8 cellular contexts compared by ENCODE assay signal in genomic region chr11:47186076-47186936, GRCh38. TPM values are rescaled to one million over a fixed set of nuclear protein-coding genes. Genes with fewer than 3 reads are reported as not detected.
DNase-seq lines count a peak whose midpoint lies in the region; ATAC-seq, FAIRE-seq and TF ChIP-seq lines count a peak whose summit lies in the region.

Gene PACSIN3 (minus strand): TSS chr11:47186434. CDS start chr11:47182727, 3,707 bp downstream.

- peak within 1 kb of the TSS; percentile 65 for H2AFZ ChIP-seq in GM12878 (ENCODE audit: control insufficient read depth, low read depth, low read length)
- H2AFZ ChIP-seq in hepatocyte, result peak within 1 kb of the TSS; percentile 96

- CTCF ChIA-PET in GM12878 (lab: Yijun Ruan, JAX), result interaction anchor here (3.1 kb wide), 2 partner anchors 8 to 73 kb away, joined by 15 to 17 read pairs; no protein-coding TSS in a partner anchor

- RAD21 ChIA-PET in GM12878 (lab: Charles Lee; ENCODE audit: unreplicated experiment), result interaction anchor here (0.8 to 1.0 kb wide), 2 partner anchors 27 to 73 kb away, joined by 4 to 5 read pairs; no protein-coding TSS in a partner anchor

- SMC1A ChIA-PET in GM12878 (lab: Charles Lee; ENCODE audit: uncharacterized antibody, unreplicated experiment), result interaction anchor here (1.0 to 2.0 kb wide), 4 partner anchors 20 to 73 kb away, joined by 3 to 10 read pairs (median 4); partner anchors contain the start of gene DDB2

- ATAC-seq in HG02623 (IDR thresholded peaks at IDR 0.05; ENCODE audit: unreplicated experiment) (peak; percentile 51), GM12878 (peak; percentile 77)

- peaks cover 0 to 13% of the 10 kb centered on the region in 2 experiments; a peak in 3 of 4 replicates for H3K27me3 ChIP-seq in GM12878 (replicated peaks in 1 of 2; ENCODE audit: control insufficient read depth in 2 of 2, insufficient read depth in 2 of 2, low read length in 1 of 2)
- H3K27me3 ChIP-seq in hepatocyte, result no peaks in the 10 kb centered on the region

- no peak for TF ChIP-seq EP300 in GM12878 (IDR thresholded peaks at IDR 0.05; ENCODE audit: borderline replicate concordance in 1 of 2, control insufficient read depth in 1 of 2, low read depth in 2 of 2, low read length in 2 of 2)

- WGBS in GM12878 (ENCODE audit: insufficient coverage, insufficient replicate concordance, low lambda C conversion rate, missing lambda C conversion rate), result 2% methylated on average over 58 of the region's 87 CpGs
- WGBS in hepatocyte (ENCODE audit: low lambda C conversion rate, missing lambda C conversion rate), result under 1% methylated on average over 31 of the region's 87 CpGs

- H3K4me1 ChIP-seq in GM12878 (ENCODE audit: control insufficient read depth, insufficient read depth, low read length) (peaks cover 11% of the 10 kb centered on the region), hepatocyte (ENCODE audit: insufficient read depth) (peaks cover 43% of the 10 kb centered on the region)

- intact Hi-C loops in GM12878 (cut with micrococcal nuclease; ENCODE audit: unreplicated experiment), result no loop called here

- no peak for TF ChIP-seq POLR2A in GM12878 (IDR thresholded peaks at IDR 0.05; ENCODE audit: low read depth, low read length)

- H3K36me3 ChIP-seq in GM12878 (ENCODE audit: control insufficient read depth in 2 of 2, insufficient read depth in 2 of 2, low read length in 1 of 2) (no peaks in the 10 kb centered on the region), hepatocyte (replicated peaks; ENCODE audit: insufficient read depth, low read depth) (no peaks in the 10 kb centered on the region)

- H3K79me2 ChIP-seq in GM12878 (ENCODE audit: control insufficient read depth, insufficient read depth, low read length) (no peaks in the 10 kb centered on the region), hepatocyte (peaks cover 43% of the 10 kb centered on the region)

- POLR2A ChIA-PET in GM12878 (lab: Charles Lee), result no interaction called here

- H3K9me3 ChIP-seq in GM12878 (replicated peaks; ENCODE audit: control insufficient read depth, insufficient read depth, low read length) (no peaks in the 10 kb centered on the region), hepatocyte (ENCODE audit: low read depth) (no peaks in the 10 kb centered on the region)

- in situ Hi-C loops in G401 (cut with HindIII; ENCODE audit: low sequenced_read_pairs) (no loop called here), SK-MEL-5 (cut with HindIII; ENCODE audit: low pct_unique_long_range_greater_than_20kb, low sequenced_read_pairs) (no loop called here), GM12878 (cut with MboI) (no loop called here)

- FAIRE-seq in GM12878 (lab: Jason Lieb, UNC), result no peak

- TF ChIP-seq CTCF in GM12878 (IDR thresholded peaks at IDR 0.05 in 2 of 3, conservative IDR thresholded peaks at IDR 0.05 in 1 of 3; ENCODE audit: control insufficient read depth in 2 of 3, extremely low read depth in 1 of 3, insufficient read depth in 1 of 3, low read depth in 3 of 3, low read length in 3 of 3) (no peak), hepatocyte (IDR thresholded peaks at IDR 0.05; ENCODE audit: poor library complexity) (no peak), retinal pigment epithelial cell (conservative IDR thresholded peaks at IDR 0.05; ENCODE audit: low read depth, low read length) (no peak)

- peak; percentile 30 for DNase-seq in G401 (ENCODE audit: low spot score)
- peak; percentile 45 for DNase-seq in SK-MEL-5 (ENCODE audit: low read depth, low spot score)
- no peak for DNase-seq in GM12878 (ENCODE audit: low read depth, low spot score)
- peak; percentile 82 for DNase-seq in hepatocyte (ENCODE audit: low spot score)
- DNase-seq in retinal pigment epithelial cell (ENCODE audit: low read depth), result no peak
- DNase-seq in GF-D8 (lab: John Stamatoyannopoulos, UW), result no peak
- no peak for DNase-seq in amniotic stem cell (lab: John Stamatoyannopoulos, UW)

- H3K4me3 ChIP-seq in GM12878 (peak within 1 kb of the TSS; percentile 61), hepatocyte (peak within 1 kb of the TSS; percentile 97), retinal pigment epithelial cell (ENCODE audit: low read length) (peak within 1 kb of the TSS; percentile 51)

- no peak within 1 kb of the TSS for H3K27ac ChIP-seq in GM12878 (ENCODE audit: control insufficient read depth, insufficient read depth)
- peak within 1 kb of the TSS; percentile 99 for H3K27ac ChIP-seq in hepatocyte

- H3K9me2 ChIP-seq in hepatocyte (replicated peaks; ENCODE audit: insufficient read depth), result no peaks in the 10 kb centered on the region

- TF ChIP-seq RAD21 in GM12878 (IDR thresholded peaks at IDR 0.05; ENCODE audit: insufficient read depth, low read depth, low read length), result no peak

- peak within 1 kb of the TSS; percentile 22 for H3K9ac ChIP-seq in GM12878 (ENCODE audit: control insufficient read depth, insufficient read depth, low read length)

- H4K20me1 ChIP-seq in GM12878 (ENCODE audit: control insufficient read depth, insufficient read depth) (no peaks in the 10 kb centered on the region), hepatocyte (ENCODE audit: insufficient read depth, poor library complexity, severe bottlenecking) (no peaks in the 10 kb centered on the region)

- no TSS peak for BruUV-seq in GM12878 (replicated peaks; lab: Mats Ljungman, UMichigan)

- H3K4me2 ChIP-seq in GM12878 (ENCODE audit: control insufficient read depth, insufficient read depth) (peak within 1 kb of the TSS; percentile 94), hepatocyte (peak within 1 kb of the TSS; percentile 96)

TF ChIP-seq in GM12878, 131 proteins besides CTCF, POLR2A, EP300 and RAD21:
- TF ChIP-seq TCF7 (IDR thresholded peaks at IDR 0.05; ENCODE audit: borderline replicate concordance) (no peak), SMAD5 (IDR thresholded peaks at IDR 0.05; ENCODE audit: low read depth) (no peak), LARP7 (IDR thresholded peaks at IDR 0.05) (peak; percentile 59; the same call in 1 of the 2 replicates), ZNF207 (IDR thresholded peaks at IDR 0.05; ENCODE audit: borderline replicate concordance) (no peak), ZNF274 (IDR thresholded peaks at IDR 0.05; ENCODE audit: insufficient read depth, insufficient read length) (no peak), GATAD2B (conservative IDR thresholded peaks at IDR 0.05; ENCODE audit: low read depth) (peak; percentile 44), CEBPB (IDR thresholded peaks at IDR 0.05; ENCODE audit: borderline replicate concordance in 1 of 2, low read depth in 2 of 2, low read length in 2 of 2) (no peak), TARDBP (IDR thresholded peaks at IDR 0.05; ENCODE audit: borderline replicate concordance) (no peak), CHD1 (IDR thresholded peaks at IDR 0.05; ENCODE audit: low read depth, low read length) (no peak), DPF2 (IDR thresholded peaks at IDR 0.05) (0 out of 2 replicates have a peak, but pooled peaks have one; percentile 21), BMI1 (IDR thresholded peaks at IDR 0.05; ENCODE audit: borderline replicate concordance) (no peak), ZNF24 (IDR thresholded peaks at IDR 0.05) (no peak), IKZF1 (conservative IDR thresholded peaks at IDR 0.05) (peak; percentile 76), EZH2 (IDR thresholded peaks at IDR 0.05; ENCODE audit: borderline replicate concordance, control insufficient read depth, low read depth, low read length) (no peak)

RNA-seq across cellular contexts. Expression of gene PACSIN3, which starts in this region (rescaled TPM):
- 83.4 and 88.1 TPM in 2 replicates for total RNA-seq in G401 (2014; rRNA removed; shearing (Covaris generic))
- 33.7 and 36.3 TPM in 2 replicates for total RNA-seq in SK-MEL-5 (2014; rRNA removed; shearing (Covaris generic))
- polyA plus RNA-seq in SK-MEL-5 (2015; cell fraction: cytosol; rRNA removed), result 36.3 and 38.0 TPM in 2 replicates
- polyA plus RNA-seq in SK-MEL-5 (2015; cell fraction: nucleus; rRNA removed), result 39.0 and 43.5 TPM in 2 replicates
- total RNA-seq in GM12878 (2013; cell fraction: nucleolus; rRNA removed), result 0.34 and 0.84 TPM in 2 replicates
- total RNA-seq in GM12878 (2014; rRNA removed) (0.23 and 0.60 TPM in 2 replicates), GM12878 (2014; rRNA removed; fragmentation: Illumina TruSeq; extraction: Trizol) (0.22 and 0.55 TPM in 2 replicates), GM12878 (2021) (0.43 and 0.82 TPM in 2 replicates), hepatocyte (35.2 and 53.7 TPM in 2 replicates)
- 0.18 TPM for polyA plus RNA-seq in GM12878 (2011; ENCODE audit: low read depth)
- polyA plus RNA-seq in GM12878 (2011; rRNA removed) (0.12 and 0.16 TPM in 2 replicates), GM12878 (2014; fragmentation: Illumina TruSeq; extraction: Trizol) (0.18 TPM in 1 of 2 replicates, not detected in the other), GM12878 (2014; fragmentation: Nextera tagmentation; extraction: Ambion mirVana) (under 1 TPM in 1 of 2 experiments, not detected in 1; 0.05 TPM), GM12878 (2014; rRNA removed) (0.38 and 0.60 TPM in 2 replicates), GM12878 (2016; fragmentation: Nextera tagmentation; extraction: Ambion mirVana) (under 1 TPM; 0.09 to 0.55 TPM), hepatocyte (68.1 and 70.7 TPM in 2 replicates)
- polyA plus RNA-seq in GM12878 (2011; cell fraction: cytosol; rRNA removed), result 0.15 and 0.20 TPM in 2 replicates
- 0.16 and 0.22 TPM in 2 replicates for polyA plus RNA-seq in GM12878 (2011; cell fraction: nucleus; rRNA removed)
- polyA plus RNA-seq in GM12878 (2012), result 0.83 and 0.86 TPM in 2 replicates
- 0.21 TPM in 1 of 2 replicates, not detected in the other for polyA minus RNA-seq in GM12878 (2011; rRNA and poly(A)+ RNA removed)
- 4.0 and 4.9 TPM in 2 replicates for polyA minus RNA-seq in GM12878 (2011; cell fraction: cytosol; rRNA and poly(A)+ RNA removed)
- polyA minus RNA-seq in GM12878 (2011; cell fraction: nucleus; rRNA and poly(A)+ RNA removed), result 0.85 and 1.3 TPM in 2 replicates

Comparison
In these comparisons a context has a peak if more than half of its experiments do, and no peak if none do; other contexts are left out.
1. RNA of gene PACSIN3 (total RNA-seq): 83.4 to 88.1 TPM in G401, 35.2 to 53.7 TPM in hepatocyte and 33.7 to 36.3 TPM in SK-MEL-5; 0.22 to 0.84 TPM in GM12878; every median in the first group is over 10 times any median in the second.
2. RNA of gene PACSIN3 (polyA plus RNA-seq): 68.1 to 70.7 TPM in hepatocyte; 0.05 to 0.86 TPM in GM12878; every median in the first group is over 10 times any median in the second.
3. DNase-seq: peak in G401 (single experiment), SK-MEL-5 (single experiment) and hepatocyte (single experiment); none in GM12878 (single experiment), retinal pigment epithelial cell (single experiment), GF-D8 (single experiment) and amniotic stem cell (single experiment).
4. Peak in every context shown above with its lines, with median percentiles within 50 percentile points of each other: H3K4me3 ChIP-seq.